In the genomic region with DNA sequence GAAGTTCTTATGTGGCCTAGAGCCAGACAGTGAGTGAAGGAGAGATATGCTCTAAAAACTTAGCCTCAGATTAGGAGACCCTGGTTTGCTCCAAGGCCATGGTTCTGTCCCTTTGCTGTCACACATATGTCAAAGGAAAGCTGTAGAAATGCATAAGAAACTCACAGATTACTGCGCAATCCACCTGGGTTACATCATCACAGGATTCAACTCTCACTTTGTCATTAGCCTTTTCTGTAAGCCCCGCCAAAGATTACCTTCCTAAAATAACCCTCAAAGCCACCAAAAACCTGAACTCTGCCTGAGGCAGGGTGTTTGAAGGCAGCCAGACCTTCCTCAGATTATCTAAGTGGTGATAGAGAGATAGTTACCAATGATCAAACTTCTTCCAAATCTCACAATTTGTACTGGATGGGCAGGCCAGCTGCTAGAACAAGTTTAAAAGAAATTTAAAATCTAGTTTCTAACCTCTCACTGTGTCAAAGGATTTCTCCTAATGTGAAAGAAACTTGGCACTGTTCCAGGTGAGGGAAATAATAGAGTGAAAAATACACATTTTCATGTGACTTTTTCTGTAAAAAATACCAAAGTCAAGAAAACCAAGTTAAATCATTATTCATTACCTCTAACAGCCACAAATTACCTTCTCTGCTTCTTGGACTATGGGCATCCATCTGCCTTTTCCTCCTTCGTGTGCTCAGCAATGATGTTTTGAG, we compare ENCODE assay signal across 15 cellular contexts.
DNase-seq lines count a peak whose midpoint lies in the region; ATAC-seq and TF ChIP-seq lines count a peak whose summit lies in the region.
"Had no signal": no experiment of that assay in that cellular context is flagged by ENCODE, and none has a peak within 500 bp of the region (broad histone marks: within the 10 kb centered on the region; RNA-seq: fewer than 3 reads in every experiment).

No MANE protein-coding gene starts in this region.

- CTCF ChIA-PET in WTC11 (lab: Charles Lee), result no interaction called here

- in situ Hi-C loops in GM23248 (cut with MboI), result no loop called here

- H3K27me3 ChIP-seq in GM23248 (replicated peaks; ENCODE audit: insufficient read depth), result no peaks in the 10 kb centered on the region
- H3K27me3 ChIP-seq: MG63 had no signal

- H3K27ac ChIP-seq in GM23248, result no peak overlapping the region
- H3K27ac ChIP-seq: left ventricle myocardium inferior, parathyroid adenoma had no signal

- H3K79me2 ChIP-seq in GM23248 (ENCODE audit: insufficient read depth), result no peaks in the 10 kb centered on the region
- H3K79me2 ChIP-seq: parathyroid adenoma had no signal

- H3K4me3 Mint-ChIP-seq in activated naive CD8-positive, alpha-beta T cell treated with anti-CD3 and anti-CD28 coated beads, Interleukin-2, amount 50 U/mL, for 24 hours, result no peak overlapping the region
- no peak overlapping the region for H3K4me3 Mint-ChIP-seq in WTC11
- no peak overlapping the region for H3K4me3 Mint-ChIP-seq in naive thymus-derived CD8-positive, alpha-beta T cell
- H3K4me3 Mint-ChIP-seq: activated B cell treated with CpG ODN at 0.5 μM for 24 hours had no signal

- no peak overlapping the region for H3K4me3 ChIP-seq in GM23248
- no peak overlapping the region for H3K4me3 ChIP-seq in NB4 (ENCODE audit: low read depth, low read length)
- H3K4me3 ChIP-seq: left ventricle myocardium inferior, MG63 had no signal

- H3K36me3 ChIP-seq in GM23248 (ENCODE audit: low read depth), result no peaks in the 10 kb centered on the region
- H3K36me3 ChIP-seq: left ventricle myocardium inferior, MG63 had no signal

- H3K27me3 Mint-ChIP-seq in activated naive CD8-positive, alpha-beta T cell treated with anti-CD3 and anti-CD28 coated beads, Interleukin-2, amount 50 U/mL, for 24 hours, result peaks cover 2% of the 10 kb centered on the region
- H3K27me3 Mint-ChIP-seq in WTC11 (ENCODE audit: low read depth), result no peaks in the 10 kb centered on the region
- H3K27me3 Mint-ChIP-seq in naive thymus-derived CD8-positive, alpha-beta T cell, result no peaks in the 10 kb centered on the region
- H3K27me3 Mint-ChIP-seq: activated B cell treated with CpG ODN at 0.5 μM for 24 hours had no signal

- POLR2A ChIA-PET in WTC11 (lab: Charles Lee), result no interaction called here
- POLR2A ChIA-PET in naive thymus-derived CD8-positive, alpha-beta T cell (lab: Charles Lee), result no interaction called here

- no peaks in the 10 kb centered on the region for H3K36me3 Mint-ChIP-seq in activated naive CD8-positive, alpha-beta T cell treated with anti-CD3 and anti-CD28 coated beads, Interleukin-2, amount 50 U/mL, for 24 hours (ENCODE audit: low read depth)
- no peaks in the 10 kb centered on the region for H3K36me3 Mint-ChIP-seq in WTC11
- no peaks in the 10 kb centered on the region for H3K36me3 Mint-ChIP-seq in naive thymus-derived CD8-positive, alpha-beta T cell

- no peaks in the 10 kb centered on the region for H3K9me3 ChIP-seq in GM23248 (ENCODE audit: low read depth)
- H3K9me3 ChIP-seq: left ventricle myocardium inferior, MG63 had no signal

- no peak for TF ChIP-seq CTCF in NB4 (IDR thresholded peaks at IDR 0.05; ENCODE audit: low read depth, low read length)
- no peak for TF ChIP-seq CTCF in WTC11 (IDR thresholded peaks at IDR 0.05)

- 99 to 100% methylated on average over 3 of the region's 3 CpGs for WGBS in GM23248 (ENCODE audit: low coverage in 1 of 2, low lambda C conversion rate in 2 of 2, missing lambda C conversion rate in 2 of 2), 2 experiments

- no peaks in the 10 kb centered on the region for H3K9me3 Mint-ChIP-seq in activated naive CD8-positive, alpha-beta T cell treated with anti-CD3 and anti-CD28 coated beads, Interleukin-2, amount 50 U/mL, for 24 hours
- no peaks in the 10 kb centered on the region for H3K9me3 Mint-ChIP-seq in WTC11
- H3K9me3 Mint-ChIP-seq in naive thymus-derived CD8-positive, alpha-beta T cell, result peaks cover 0 to 2% (median 0%) of the 10 kb centered on the region in 9 donors
- H3K9me3 Mint-ChIP-seq: activated B cell treated with CpG ODN at 0.5 μM for 24 hours had no signal

- H2AFZ ChIP-seq in GM23248, result no peak overlapping the region
- H2AFZ ChIP-seq: parathyroid adenoma had no signal

- peaks cover 27% of the 10 kb centered on the region for H3K4me1 ChIP-seq in GM23248 (ENCODE audit: insufficient read depth)
- H3K4me1 ChIP-seq: parathyroid adenoma had no signal

- peaks cover 15% of the 10 kb centered on the region for H3F3A ChIP-seq in GM23248 (ENCODE audit: insufficient read depth)

- H3K4me1 Mint-ChIP-seq in activated naive CD8-positive, alpha-beta T cell treated with anti-CD3 and anti-CD28 coated beads, Interleukin-2, amount 50 U/mL, for 24 hours, result peaks cover 35% of the 10 kb centered on the region
- H3K4me1 Mint-ChIP-seq in WTC11, result peaks cover 31% of the 10 kb centered on the region
- H3K4me1 Mint-ChIP-seq in naive thymus-derived CD8-positive, alpha-beta T cell, result peaks cover 11 to 38% (median 17%) of the 10 kb centered on the region in 4 donors
- H3K4me1 Mint-ChIP-seq: activated B cell treated with CpG ODN at 0.5 μM for 24 hours had no signal

- DNase-seq in GM23248 (peak; percentile 18), NB4 (ENCODE audit: low read depth) (peak; percentile 31), medulla oblongata (ENCODE audit: extremely low spot score) (peak; percentile 6), WTC11 (ENCODE audit: low spot score) (no peak)
- no peak for DNase-seq in activated naive CD8-positive, alpha-beta T cell treated with anti-CD3 and anti-CD28 coated beads, Interleukin-2, amount 50 U/mL, for 24 hours
- no peak for DNase-seq in naive thymus-derived CD8-positive, alpha-beta T cell
- DNase-seq: activated B cell treated with CpG ODN at 0.5 μM for 24 hours; activated effector memory CD4-positive, alpha-beta T cell treated with Interleukin-2 at 50 U/mL for 16 hours; left ventricle myocardium inferior; NCI-H2081; NCI-H526 treated with DMSO at 0.1 percent for 48 hours; stimulated activated CD4-positive, alpha-beta T cell treated with anti-CD3 and anti-CD28 coated beads, Interleukin-4, amount 100 ng/mL, for 24 hours had no signal

- H4K20me1 ChIP-seq in GM23248 (ENCODE audit: insufficient read depth), result no peaks in the 10 kb centered on the region

- no peak for TF ChIP-seq POLR2A in NB4 (IDR thresholded peaks at IDR 0.05; ENCODE audit: extremely low read depth, insufficient read length)

- H3K27ac Mint-ChIP-seq in activated naive CD8-positive, alpha-beta T cell treated with anti-CD3 and anti-CD28 coated beads, Interleukin-2, amount 50 U/mL, for 24 hours, result peak overlapping the region; percentile 18
- H3K27ac Mint-ChIP-seq in WTC11, result no peak overlapping the region
- peak overlapping the region in 2 of 10 donors; percentile 7 to 22 for H3K27ac Mint-ChIP-seq in naive thymus-derived CD8-positive, alpha-beta T cell
- H3K27ac Mint-ChIP-seq: activated B cell treated with CpG ODN at 0.5 μM for 24 hours had no signal

- H3K9ac ChIP-seq in GM23248, result no peak overlapping the region
- H3K9ac ChIP-seq: parathyroid adenoma had no signal

- H3K9me2 ChIP-seq in GM23248 (ENCODE audit: insufficient read depth), result no peaks in the 10 kb centered on the region

- ATAC-seq in activated naive CD8-positive, alpha-beta T cell treated with anti-CD3 and anti-CD28 coated beads, Interleukin-2, amount 50 U/mL, for 24 hours, result no peak
- ATAC-seq in WTC11, result no peak
- ATAC-seq in naive thymus-derived CD8-positive, alpha-beta T cell, result no peak
- no peak for ATAC-seq in HG03039 (IDR thresholded peaks at IDR 0.05; ENCODE audit: unreplicated experiment)

- no peak overlapping the region for H3K4me2 ChIP-seq in GM23248 (ENCODE audit: unreplicated experiment)

TF ChIP-seq in WTC11, 78 proteins besides CTCF, POLR2A, EP300 and RAD21:
- TF ChIP-seq IRF2 (CRISPR knock-in tag; IDR thresholded peaks at IDR 0.05; ENCODE audit: borderline replicate concordance, low read depth) (no peak), JAZF1 (CRISPR knock-in tag; IDR thresholded peaks at IDR 0.05) (no peak), MXD4 (CRISPR knock-in tag; IDR thresholded peaks at IDR 0.05; ENCODE audit: borderline replicate concordance) (no peak), FOXJ3 (CRISPR knock-in tag; IDR thresholded peaks at IDR 0.05; ENCODE audit: borderline replicate concordance) (no peak), MYBL2 (CRISPR knock-in tag; IDR thresholded peaks at IDR 0.05) (no peak), GABPB1 (CRISPR knock-in tag; IDR thresholded peaks at IDR 0.05) (no peak), NR2C2 (CRISPR knock-in tag; IDR thresholded peaks at IDR 0.05) (no peak), TP53 (CRISPR knock-in tag; IDR thresholded peaks at IDR 0.05) (no peak), HMGA2 (CRISPR knock-in tag; IDR thresholded peaks at IDR 0.05) (no peak), ZNF121 (CRISPR knock-in tag; IDR thresholded peaks at IDR 0.05) (no peak), ZNF416 (CRISPR knock-in tag; IDR thresholded peaks at IDR 0.05) (no peak)
- TF ChIP-seq, protein P1, sequence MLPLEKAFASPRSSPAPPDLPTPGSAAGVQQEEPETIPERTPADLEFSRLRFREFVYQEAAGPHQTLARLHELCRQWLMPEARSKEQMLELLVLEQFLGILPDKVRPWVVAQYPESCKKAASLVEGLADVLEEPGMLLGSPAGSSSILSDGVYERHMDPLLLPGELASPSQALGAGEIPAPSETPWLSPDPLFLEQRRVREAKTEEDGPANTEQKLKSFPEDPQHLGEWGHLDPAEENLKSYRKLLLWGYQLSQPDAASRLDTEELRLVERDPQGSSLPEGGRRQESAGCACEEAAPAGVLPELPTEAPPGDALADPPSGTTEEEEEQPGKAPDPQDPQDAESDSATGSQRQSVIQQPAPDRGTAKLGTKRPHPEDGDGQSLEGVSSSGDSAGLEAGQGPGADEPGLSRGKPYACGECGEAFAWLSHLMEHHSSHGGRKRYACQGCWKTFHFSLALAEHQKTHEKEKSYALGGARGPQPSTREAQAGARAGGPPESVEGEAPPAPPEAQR (CRISPR knock-in tag; IDR thresholded peaks at IDR 0.05), result no peak
- TF ChIP-seq, protein P2, sequence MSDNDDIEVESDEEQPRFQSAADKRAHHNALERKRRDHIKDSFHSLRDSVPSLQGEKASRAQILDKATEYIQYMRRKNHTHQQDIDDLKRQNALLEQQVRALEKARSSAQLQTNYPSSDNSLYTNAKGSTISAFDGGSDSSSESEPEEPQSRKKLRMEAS (CRISPR knock-in tag; IDR thresholded peaks at IDR 0.05), result no peak
- TF ChIP-seq, protein P3, sequence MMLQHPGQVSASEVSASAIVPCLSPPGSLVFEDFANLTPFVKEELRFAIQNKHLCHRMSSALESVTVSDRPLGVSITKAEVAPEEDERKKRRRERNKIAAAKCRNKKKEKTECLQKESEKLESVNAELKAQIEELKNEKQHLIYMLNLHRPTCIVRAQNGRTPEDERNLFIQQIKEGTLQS (CRISPR knock-in tag; conservative IDR thresholded peaks at IDR 0.05), result no peak

Comparison
In these comparisons a context has a peak if more than half of its experiments do, and no peak if none do; other contexts are left out.
1. DNase-seq: peak in GM23248 (single experiment), NB4 (single experiment) and medulla oblongata (single experiment); none in activated naive CD8-positive, alpha-beta T cell treated with anti-CD3 and anti-CD28 coated beads, Interleukin-2, amount 50 U/mL, for 24 hours (single experiment), WTC11 (single experiment) and naive thymus-derived CD8-positive, alpha-beta T cell (0 of 10).